In genomic region chr14:64741200-64741599, GRCh38 we compare ENCODE assay signal across 29 cellular contexts.
"Had no signal": no experiment of that assay in that cellular context is flagged by ENCODE, and none has a peak within 500 bp of the region (broad histone marks: within the 10 kb centered on the region; RNA-seq: fewer than 3 reads in every experiment).

No MANE protein-coding gene starts in this region.

- H3K27ac Mint-ChIP-seq: activated CD4-positive, alpha-beta T cell treated with anti-CD3 and anti-CD28 coated beads for 36 hours; activated CD8-positive, alpha-beta T cell treated with anti-CD3 and anti-CD28 coated beads for 36 hours; activated naive CD8-positive, alpha-beta T cell treated with anti-CD3 and anti-CD28 coated beads, Interleukin-2, amount 10 ng/mL, durations not matched to agents 7 days and 5 days; activated T-cell treated with anti-CD3 and anti-CD28 coated beads, Interleukin-2, amount 50 U/mL, for 72 hours; IgD-negative memory B cell had no signal

- FAIRE-seq: bronchial epithelial cell, TTC549 had no signal

- H3K9me3 Mint-ChIP-seq: activated CD8-positive, alpha-beta T cell treated with anti-CD3 and anti-CD28 coated beads for 36 hours; activated naive CD8-positive, alpha-beta T cell treated with anti-CD3 and anti-CD28 coated beads, Interleukin-2, amount 10 ng/mL, durations not matched to agents 7 days and 5 days; activated T-cell treated with anti-CD3 and anti-CD28 coated beads, Interleukin-2, amount 50 U/mL, for 72 hours; IgD-negative memory B cell had no signal

- H3K27me3 Mint-ChIP-seq: activated CD8-positive, alpha-beta T cell treated with anti-CD3 and anti-CD28 coated beads for 36 hours had no signal

- H3K4me3 Mint-ChIP-seq: activated CD4-positive, alpha-beta T cell treated with anti-CD3 and anti-CD28 coated beads for 36 hours; activated CD8-positive, alpha-beta T cell treated with anti-CD3 and anti-CD28 coated beads for 36 hours; activated naive CD8-positive, alpha-beta T cell treated with anti-CD3 and anti-CD28 coated beads, Interleukin-2, amount 10 ng/mL, durations not matched to agents 7 days and 5 days; activated T-cell treated with anti-CD3 and anti-CD28 coated beads, Interleukin-2, amount 50 U/mL, for 72 hours; IgD-negative memory B cell had no signal

- H3K4me1 Mint-ChIP-seq: activated naive CD8-positive, alpha-beta T cell treated with anti-CD3 and anti-CD28 coated beads, Interleukin-2, amount 10 ng/mL, durations not matched to agents 7 days and 5 days; IgD-negative memory B cell had no signal

- DNase-seq: activated CD4-positive, alpha-beta T cell treated with anti-CD3 and anti-CD28 coated beads for 36 hours; activated CD4-positive, CD25-positive, alpha-beta regulatory T cell; activated CD8-positive, alpha-beta memory T cell treated with anti-CD3 and anti-CD28 coated beads, Interleukin-2, amount 50 U/mL, for 4 hours; activated CD8-positive, alpha-beta T cell treated with anti-CD3 and anti-CD28 coated beads for 36 hours; activated naive CD4-positive, alpha-beta T cell treated with anti-CD3 and anti-CD28 coated beads, Interleukin-2, amount 50 U/mL, for 16 hours; activated naive CD8-positive, alpha-beta T cell treated with anti-CD3 and anti-CD28 coated beads, Interleukin-2, amount 10 ng/mL, durations not matched to agents 7 days and 5 days; activated T-cell treated with anti-CD3 and anti-CD28 coated beads, Interleukin-2, amount 50 U/mL, for 72 hours; adrenal gland; aorta; central memory CD4-positive, alpha-beta T cell; KG1; NCI-H1048; NCI-H146; NCI-H1930; NCI-H2171; NCI-H226; NCI-H510A; NCI-H526 treated with DMSO at 0.1 percent for 48 hours; NK-92 treated with Interleukin-12 subunit alpha and Interleukin-12 subunit beta, amount 100 ng/mL, for 24 hours; OCI-M1; RPMI8226; SHP77; SW 1271; T-helper 2 cell; T1000 had no signal

- H3K27ac ChIP-seq: adrenal gland, SJSA1 had no signal

- H3K36me3 Mint-ChIP-seq: activated naive CD8-positive, alpha-beta T cell treated with anti-CD3 and anti-CD28 coated beads, Interleukin-2, amount 10 ng/mL, durations not matched to agents 7 days and 5 days; IgD-negative memory B cell had no signal
